In genomic region chr19:38718747-38719543, GRCh38 we compare ENCODE assay signal across 8 cellular contexts. TPM values are rescaled to one million over a fixed set of nuclear protein-coding genes. Genes with fewer than 3 reads are reported as not detected.
DNase-seq lines count a peak whose midpoint lies in the region; ATAC-seq lines count a peak whose summit lies in the region.

No MANE protein-coding gene starts in this region.

- ATAC-seq in esophagus mucosa = peak; percentile 16
- ATAC-seq in HG03045 (IDR thresholded peaks at IDR 0.05; ENCODE audit: unreplicated experiment) = no peak

- H3K4me3 ChIP-seq in NT2/D1 (ENCODE audit: insufficient read length, low read depth) (no peak overlapping the region), mucosa of stomach (ENCODE audit: low read length) (no peak overlapping the region)

- DNase-seq in 8988T = peak; percentile 91
- no peak for DNase-seq in NT2/D1 (ENCODE audit: low read depth, low spot score)
- no peak for DNase-seq in DMS153 (lab: John Stamatoyannopoulos, UW)
- no peak for DNase-seq in CD1c-positive myeloid dendritic cell (ENCODE audit: extremely low spot score)
- DNase-seq in activated naive CD4-positive, alpha-beta T cell (lab: John Stamatoyannopoulos, UW) = no peak

- H3K4me1 ChIP-seq in NT2/D1 (ENCODE audit: insufficient read depth, insufficient read length) = peaks cover 12% of the 10 kb centered on the region
- H3K4me1 ChIP-seq in mucosa of stomach (ENCODE audit: control insufficient read depth, insufficient read depth, low read length) = peaks cover 63% of the 10 kb centered on the region

- H3K36me3 ChIP-seq in NT2/D1 (ENCODE audit: insufficient read depth, insufficient read length, low read length) (peaks cover 92% of the 10 kb centered on the region), mucosa of stomach (ENCODE audit: control insufficient read depth, insufficient read depth, low read length) (peaks cover 61% of the 10 kb centered on the region)

- H3K9me3 ChIP-seq in NT2/D1 (ENCODE audit: insufficient read depth, low read length) (no peaks in the 10 kb centered on the region), mucosa of stomach (ENCODE audit: control insufficient read depth, low read length) (no peaks in the 10 kb centered on the region)

- peak overlapping the region; percentile 8 for H3K9ac ChIP-seq in NT2/D1 (ENCODE audit: insufficient read length, low read depth)
- H3K9ac ChIP-seq in mucosa of stomach (ENCODE audit: low read length) = peak overlapping the region; percentile 64

- H3K27me3 ChIP-seq in NT2/D1 (ENCODE audit: insufficient read depth, insufficient read length) = no peaks in the 10 kb centered on the region
- no peaks in the 10 kb centered on the region for H3K27me3 ChIP-seq in mucosa of stomach (ENCODE audit: control insufficient read depth, insufficient read depth, low read length)

RNA-seq across cellular contexts. Expression of gene CAPN12, which starts 25.3 kb away (rescaled TPM):
- 2.2 TPM for total RNA-seq in esophagus mucosa

RNA-seq across cellular contexts. Expression of gene LGALS7, which starts 54.4 kb away (rescaled TPM):
- 684 TPM for total RNA-seq in esophagus mucosa
